In genomic region chr7:29915481-29916215, GRCh38 we compare ENCODE assay signal across 12 cellular contexts.
DNase-seq lines count a peak whose midpoint lies in the region; ATAC-seq and TF ChIP-seq lines count a peak whose summit lies in the region.
"Had no signal": no experiment of that assay in that cellular context is flagged by ENCODE, and none has a peak within 500 bp of the region (broad histone marks: within the 10 kb centered on the region; RNA-seq: fewer than 3 reads in every experiment).

No MANE protein-coding gene starts in this region.

- no peak overlapping the region for H3K4me2 ChIP-seq in GM23338
- H3K4me2 ChIP-seq: hepatocyte had no signal

- H3K36me3 ChIP-seq in GM23338 (ENCODE audit: insufficient read depth) (no peaks in the 10 kb centered on the region), adipocyte (ENCODE audit: control insufficient read depth, insufficient read depth, low read length, severe bottlenecking) (peaks cover 23% of the 10 kb centered on the region), stomach (peaks cover 0 to 17% (median 6%) of the 10 kb centered on the region in 4 donors)

- H4K20me1 ChIP-seq in GM23338 (replicated peaks; ENCODE audit: insufficient read depth), result no peaks in the 10 kb centered on the region; the same call in 1 of the 2 replicates

- H3K79me2 ChIP-seq in GM23338 (replicated peaks; ENCODE audit: insufficient read depth), result no peaks in the 10 kb centered on the region
- H3K79me2 ChIP-seq: hepatocyte had no signal

- H3F3A ChIP-seq in GM23338 (replicated peaks; ENCODE audit: low read depth), result no peaks in the 10 kb centered on the region

- H3K27ac ChIP-seq in GM23338 (ENCODE audit: low read depth) (no peak overlapping the region), stomach (peak overlapping the region in 3 of 5 donors; percentile 39 to 64 (median 52))
- H3K27ac ChIP-seq: hepatocyte had no signal

- H3K4me3 ChIP-seq in GM23338, result no peak overlapping the region
- H3K4me3 ChIP-seq in adipocyte (ENCODE audit: low read length), result no peak overlapping the region
- no peak overlapping the region for H3K4me3 ChIP-seq in foreskin fibroblast (ENCODE audit: low read depth in 1 of 2, low read length in 2 of 2)
- H3K4me3 ChIP-seq in stomach, result no peak overlapping the region
- H3K4me3 ChIP-seq: hepatocyte had no signal

- no peaks in the 10 kb centered on the region for H3K9me3 Mint-ChIP-seq in GM23338
- H3K9me3 Mint-ChIP-seq: activated naive CD4-positive, alpha-beta T cell treated with anti-CD3 and anti-CD28 coated beads, Interleukin-2, amount 50 U/mL, for 24 hours had no signal

- WGBS in stomach, 5 donors, result 44 to 72% (median 63%) methylated on average over 7 of the region's 7 CpGs

- ATAC-seq in GM23338 (peak; percentile 59), HG03196 (IDR thresholded peaks at IDR 0.05; ENCODE audit: unreplicated experiment) (no peak), GM18867 (IDR thresholded peaks at IDR 0.05; ENCODE audit: unreplicated experiment) (no peak)

- H3K4me1 Mint-ChIP-seq in GM23338, result no peaks in the 10 kb centered on the region
- H3K4me1 Mint-ChIP-seq: activated naive CD4-positive, alpha-beta T cell treated with anti-CD3 and anti-CD28 coated beads, Interleukin-2, amount 50 U/mL, for 24 hours had no signal

- H2AFZ ChIP-seq in GM23338, result no peak overlapping the region
- H2AFZ ChIP-seq: hepatocyte had no signal

- DNase-seq in GM23338 (ENCODE audit: low spot score), result no peak
- DNase-seq in adipocyte (ENCODE audit: low read depth), result peak; percentile 30
- DNase-seq in foreskin fibroblast, result peak; percentile 55 to 77
- DNase-seq in stomach, result no peak
- DNase-seq in RPMI8226, result no peak
- DNase-seq in D341Med (ENCODE audit: low spot score), result no peak
- DNase-seq: H7, KBM-7 had no signal

- no peak for TF ChIP-seq POLR2A in stomach (IDR thresholded peaks at IDR 0.05)

- TF ChIP-seq CTCF in GM23338 (conservative IDR thresholded peaks at IDR 0.05; ENCODE audit: low read depth in 2 of 2) (no peak), foreskin fibroblast (IDR thresholded peaks at IDR 0.05; ENCODE audit: low read depth, low read length) (no peak), stomach (IDR thresholded peaks at IDR 0.05) (no peak)

- no peak overlapping the region for H3K27ac Mint-ChIP-seq in GM23338
- H3K27ac Mint-ChIP-seq: activated naive CD4-positive, alpha-beta T cell treated with anti-CD3 and anti-CD28 coated beads, Interleukin-2, amount 50 U/mL, for 24 hours had no signal

- no peaks in the 10 kb centered on the region for H3K27me3 ChIP-seq in GM23338 (ENCODE audit: insufficient read depth)
- no peaks in the 10 kb centered on the region for H3K27me3 ChIP-seq in adipocyte (replicated peaks; ENCODE audit: control insufficient read depth, insufficient read depth, low read length)
- no peaks in the 10 kb centered on the region for H3K27me3 ChIP-seq in stomach
- H3K27me3 ChIP-seq: hepatocyte had no signal

- peaks cover 3% of the 10 kb centered on the region for H3K9me3 ChIP-seq in adipocyte (ENCODE audit: control insufficient read depth, low read length)
- H3K9me3 ChIP-seq in stomach, result no peaks in the 10 kb centered on the region

- H3K36me3 Mint-ChIP-seq in GM23338 (ENCODE audit: low read depth), result no peaks in the 10 kb centered on the region; the same call in 2 of the 3 replicates
- H3K36me3 Mint-ChIP-seq: activated naive CD4-positive, alpha-beta T cell treated with anti-CD3 and anti-CD28 coated beads, Interleukin-2, amount 50 U/mL, for 24 hours had no signal

- no peak for TF ChIP-seq EP300 in stomach (IDR thresholded peaks at IDR 0.05)

- no peak overlapping the region for H3K4me3 Mint-ChIP-seq in GM23338
- H3K4me3 Mint-ChIP-seq: activated naive CD4-positive, alpha-beta T cell treated with anti-CD3 and anti-CD28 coated beads, Interleukin-2, amount 50 U/mL, for 24 hours had no signal

- no peaks in the 10 kb centered on the region for H3K9me2 ChIP-seq in GM23338 (ENCODE audit: insufficient read depth)

- no peak overlapping the region for H3K9ac ChIP-seq in adipocyte (ENCODE audit: low read length)

- H3K27me3 Mint-ChIP-seq in GM23338 (ENCODE audit: insufficient read depth, low read depth, poor library complexity), result no peaks in the 10 kb centered on the region

- no peaks in the 10 kb centered on the region for H3K4me1 ChIP-seq in GM23338 (ENCODE audit: insufficient read depth)
- H3K4me1 ChIP-seq in adipocyte (ENCODE audit: control insufficient read depth, insufficient read depth, low read length), result peaks cover 5% of the 10 kb centered on the region
- H3K4me1 ChIP-seq in stomach, result peaks cover 0 to 14% (median 6%) of the 10 kb centered on the region in 4 donors

- intact Hi-C loops in stomach (cut with DNase I; ENCODE audit: low total_unique reads), result no loop called here

TF ChIP-seq in GM23338, 12 proteins besides CTCF, POLR2A, EP300 and RAD21 (continues in another document):
- no peak for TF ChIP-seq ZNF462 (CRISPR knock-in tag; IDR thresholded peaks at IDR 0.05)
- TF ChIP-seq ETS1 (IDR thresholded peaks at IDR 0.05), result no peak
- TF ChIP-seq EZH2phosphoT487 (IDR thresholded peaks at IDR 0.05; ENCODE audit: unreplicated experiment), result no peak

Comparison
In these comparisons a context has a peak if more than half of its experiments do, and no peak if none do; other contexts are left out.
1. DNase-seq: peak in adipocyte (single experiment) and foreskin fibroblast (2 of 2); none in GM23338 (single experiment), stomach (single experiment), RPMI8226 (single experiment) and D341Med (single experiment).